10 cellular contexts compared by ENCODE assay signal in the genomic region with DNA sequence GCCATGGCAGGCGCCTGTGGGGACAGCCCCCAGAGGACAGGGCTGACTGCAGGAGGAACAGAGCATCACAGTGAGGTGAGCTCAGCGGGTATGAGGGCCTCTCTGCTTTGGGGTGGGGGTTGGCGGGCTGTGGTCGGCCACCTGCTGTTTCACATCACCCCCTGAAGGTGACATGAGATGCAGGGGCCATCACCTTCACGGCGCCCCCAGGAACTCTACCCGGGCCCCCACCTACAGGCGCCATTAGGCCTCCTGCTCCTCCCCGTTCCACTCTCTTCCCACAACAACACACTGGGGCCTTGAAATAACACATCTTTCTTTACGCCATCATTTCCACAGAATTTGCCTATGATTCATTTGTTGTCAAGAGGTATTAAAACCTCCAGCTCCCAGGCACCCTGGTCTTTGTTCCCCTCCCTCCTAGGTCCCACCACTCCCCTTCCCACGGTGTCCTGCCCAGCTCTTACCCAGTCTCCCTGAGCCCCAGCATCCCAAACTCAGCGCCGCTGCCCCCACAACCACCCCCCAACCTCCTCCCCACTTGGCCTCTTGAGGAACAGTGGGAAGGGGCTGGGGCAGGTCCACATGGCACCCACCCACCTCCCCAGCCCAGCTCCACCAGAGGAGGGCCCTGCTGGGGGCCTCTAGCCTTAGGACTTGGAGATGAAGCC. TPM values are rescaled to one million over a fixed set of nuclear protein-coding genes. Genes with fewer than 3 reads are reported as not detected.
A peak's percentile ranks its signal among the peaks of the same experiment; 100 is the strongest.
DNase-seq lines count a peak whose midpoint lies in the region; FAIRE-seq and TF ChIP-seq lines count a peak whose summit lies in the region.
"Had no signal": no experiment of that assay in that cellular context is flagged by ENCODE, and none has a peak within 500 bp of the region (broad histone marks: within the 10 kb centered on the region; RNA-seq: fewer than 3 reads in every experiment).

No MANE protein-coding gene starts in this region.

- H3K27me3 Mint-ChIP-seq in activated naive CD4-positive, alpha-beta T cell treated with anti-CD3 and anti-CD28 coated beads, Interleukin-2, amount 10 ng/mL, durations not matched to agents 7 days and 5 days = no peaks in the 10 kb centered on the region

- peaks cover 95% of the 10 kb centered on the region for H3K4me1 Mint-ChIP-seq in activated naive CD4-positive, alpha-beta T cell treated with anti-CD3 and anti-CD28 coated beads, Interleukin-2, amount 10 ng/mL, durations not matched to agents 7 days and 5 days

- no peaks in the 10 kb centered on the region for H3K79me2 ChIP-seq in OCI-LY7 (ENCODE audit: insufficient read depth, low read depth, low read length)

- peak overlapping the region; percentile 93 for H3K27ac ChIP-seq in OCI-LY7 (ENCODE audit: low read depth, low read length, poor library complexity, severe bottlenecking)
- H3K27ac ChIP-seq: KMS-11 had no signal

- H3K36me3 Mint-ChIP-seq in activated naive CD4-positive, alpha-beta T cell treated with anti-CD3 and anti-CD28 coated beads, Interleukin-2, amount 10 ng/mL, durations not matched to agents 7 days and 5 days = peaks cover 2% of the 10 kb centered on the region

- H3K4me1 ChIP-seq in OCI-LY7 (ENCODE audit: insufficient read depth, low read length, poor library complexity, severe bottlenecking) = peaks cover 94% of the 10 kb centered on the region

- peak overlapping the region; percentile 93 for H3K27ac Mint-ChIP-seq in activated naive CD4-positive, alpha-beta T cell treated with anti-CD3 and anti-CD28 coated beads, Interleukin-2, amount 10 ng/mL, durations not matched to agents 7 days and 5 days

- DNase-seq in GM12891 (ENCODE audit: insufficient read length, low spot score) (no peak), OCI-LY7 (ENCODE audit: low spot score) (peak; percentile 77), NCI-H446 (lab: John Stamatoyannopoulos, UW) (no peak), GF-D8 (lab: John Stamatoyannopoulos, UW) (no peak), NCI-H187 (lab: John Stamatoyannopoulos, UW) (no peak), AG08396 (ENCODE audit: low spot score) (no peak)
- peak; percentile 58 for DNase-seq in activated naive CD4-positive, alpha-beta T cell treated with anti-CD3 and anti-CD28 coated beads, Interleukin-2, amount 10 ng/mL, durations not matched to agents 7 days and 5 days
- DNase-seq in stimulated activated CD4-positive, alpha-beta T cell treated with anti-CD3 and anti-CD28 coated beads, Interleukin-12 subunit alpha, Interleukin-12 subunit beta, amount 100 ng/mL, for 48 hours (ENCODE audit: low read depth in 2 of 3, low spot score in 1 of 3) = peak in 2 of 3 donors; percentile 66 to 81

- H3K4me2 ChIP-seq in OCI-LY7 (ENCODE audit: low read length) = peak overlapping the region; percentile 81
- H3K4me2 ChIP-seq: KMS-11 had no signal

- TF ChIP-seq CTCF in OCI-LY7 (conservative IDR thresholded peaks at IDR 0.05; ENCODE audit: low read length) = no peak

- POLR2A ChIA-PET in OCI-LY7 (lab: Charles Lee) = interaction anchor here (0.6 to 14.2 kb wide), 10 partner anchors 13 to 96 kb away, joined by 3 to 342 read pairs (median 6); a partner anchor contains a TSS

- no TSS peak for BruUV-seq in OCI-LY7 (replicated peaks; lab: Mats Ljungman, UMichigan)

- no peaks in the 10 kb centered on the region for H3K9me2 ChIP-seq in OCI-LY7 (ENCODE audit: insufficient read depth, low read length)

- H3K4me3 Mint-ChIP-seq in activated naive CD4-positive, alpha-beta T cell treated with anti-CD3 and anti-CD28 coated beads, Interleukin-2, amount 10 ng/mL, durations not matched to agents 7 days and 5 days = peak overlapping the region; percentile 67

- H4K20me1 ChIP-seq in OCI-LY7 (ENCODE audit: insufficient read depth, low read length) = no peaks in the 10 kb centered on the region

- TF ChIP-seq POLR2A in GM12891 (IDR thresholded peaks at IDR 0.05; ENCODE audit: low read depth, low read length) = peak; percentile 31; the same call in 1 of the 2 replicates

- peak; percentile 85 for FAIRE-seq in GM12891 (lab: Jason Lieb, UNC)
- FAIRE-seq: urothelium cell line had no signal

- no peaks in the 10 kb centered on the region for H3K9me3 Mint-ChIP-seq in activated naive CD4-positive, alpha-beta T cell treated with anti-CD3 and anti-CD28 coated beads, Interleukin-2, amount 10 ng/mL, durations not matched to agents 7 days and 5 days

- H3K4me3 ChIP-seq in OCI-LY7 (ENCODE audit: low read depth, low read length, poor library complexity, severe bottlenecking) = peak overlapping the region; percentile 54

- H3K36me3 ChIP-seq in OCI-LY7 (ENCODE audit: insufficient read depth, low read length) = no peaks in the 10 kb centered on the region

- intact Hi-C loops in OCI-LY7 (cut with micrococcal nuclease; ENCODE audit: unreplicated experiment) = no loop called here

- CTCF ChIA-PET in OCI-LY7 (lab: Charles Lee; ENCODE audit: unreplicated experiment) = interaction anchor here (0.6 to 10.0 kb wide), 7 partner anchors 10 to 91 kb away, joined by 3 to 133 read pairs (median 12); a partner anchor contains a TSS
- CTCF ChIA-PET in activated naive CD4-positive, alpha-beta T cell treated with anti-CD3 and anti-CD28 coated beads, Interleukin-2, amount 10 ng/mL, durations not matched to agents 7 days and 5 days (lab: Charles Lee) = interaction anchor here (1.0 to 24.7 kb wide), 6 partner anchors 24 to 117 kb away, joined by 4 to 716 read pairs (median 80); a partner anchor contains a TSS

- H3K9me3 ChIP-seq in OCI-LY7 (ENCODE audit: low read length) = no peaks in the 10 kb centered on the region

- H2AFZ ChIP-seq in OCI-LY7 (ENCODE audit: low read length) = peak overlapping the region; percentile 59; the same call in 1 of the 2 replicates

TF ChIP-seq in GM12891, 5 proteins besides CTCF, POLR2A, EP300 and RAD21:
- TF ChIP-seq POLR2AphosphoS5 (IDR thresholded peaks at IDR 0.05; ENCODE audit: low read depth, low read length) (0 out of 2 replicates have a peak, but pooled peaks have one; percentile 35), SPI1 (IDR thresholded peaks at IDR 0.05; ENCODE audit: low read depth, low read length) (0 out of 2 replicates have a peak, but pooled peaks have one; percentile 21), TAF1 (IDR thresholded peaks at IDR 0.05; ENCODE audit: low read depth, low read length) (peak; percentile 52; the same call in 1 of the 2 replicates), POU2F2 (IDR thresholded peaks at IDR 0.05; ENCODE audit: low read depth, low read length) (peak; percentile 73; the same call in 1 of the 2 replicates), PAX5 (IDR thresholded peaks at IDR 0.05; ENCODE audit: insufficient read depth, low read length, severe bottlenecking) (no peak)
TF ChIP-seq in GM12891: peak in this region for 4.

RNA-seq across cellular contexts. Expression of a gene that starts 12.7 kb away (rescaled TPM):
- polyA plus RNA-seq in GM12891 (2012; ENCODE audit: low read depth, missing spikeins) = 25.5 TPM
- total RNA-seq in OCI-LY7 (2014; rRNA removed; shearing (Covaris generic)) = 38.4 and 45.9 TPM in 2 replicates
- 130 and 131 TPM in 2 replicates for total RNA-seq in OCI-LY7 (2022)

RNA-seq across cellular contexts. Expression of a gene that starts 59.4 kb away (rescaled TPM):
- 1.0 TPM for polyA plus RNA-seq in GM12891 (2012; ENCODE audit: low read depth, missing spikeins)
- 3.8 and 9.6 TPM in 2 replicates for total RNA-seq in OCI-LY7 (2014; rRNA removed; shearing (Covaris generic))
- total RNA-seq in OCI-LY7 (2022) = 8.6 and 12.0 TPM in 2 replicates

Comparison
In these comparisons a context has a peak if more than half of its experiments do, and no peak if none do; other contexts are left out.
1. DNase-seq: peak in OCI-LY7 (single experiment), activated naive CD4-positive, alpha-beta T cell treated with anti-CD3 and anti-CD28 coated beads, Interleukin-2, amount 10 ng/mL, durations not matched to agents 7 days and 5 days (single experiment) and stimulated activated CD4-positive, alpha-beta T cell treated with anti-CD3 and anti-CD28 coated beads, Interleukin-12 subunit alpha, Interleukin-12 subunit beta, amount 100 ng/mL, for 48 hours (2 of 3); none in GM12891 (single experiment), NCI-H446 (0 of 2), GF-D8 (single experiment), NCI-H187 (0 of 2) and AG08396 (single experiment).